ENCODE assay signal across 26 cellular contexts in the genomic region with DNA sequence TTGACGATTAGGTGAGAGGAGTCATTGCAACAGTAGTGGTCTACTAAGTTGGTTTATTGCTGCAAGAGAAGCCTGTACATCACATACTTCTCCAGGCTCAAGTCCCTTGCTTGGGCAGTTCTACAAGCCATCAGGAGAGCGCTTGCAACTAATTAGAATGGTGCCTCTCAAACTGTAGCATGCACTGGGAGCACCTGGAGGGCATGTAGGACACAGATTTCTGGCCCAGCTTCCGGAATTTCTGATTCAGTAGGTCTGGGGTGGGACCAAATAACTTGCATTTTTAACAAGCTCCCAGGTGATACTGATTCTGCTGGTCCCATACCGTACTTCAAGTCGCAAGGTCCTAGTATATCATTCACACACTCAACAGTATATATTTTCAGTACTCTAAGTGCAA.
"Had no signal": no experiment of that assay in that cellular context is flagged by ENCODE, and none has a peak within 500 bp of the region (broad histone marks: within the 10 kb centered on the region; RNA-seq: fewer than 3 reads in every experiment).

No MANE protein-coding gene starts in this region.

- H3K9me3 ChIP-seq: lower lobe of right lung, pancreas, prostate gland, stomach, testis, thyroid gland, transverse colon, uterus had no signal

- FAIRE-seq: pancreas had no signal

- H3K79me2 ChIP-seq: hepatocyte had no signal

- H2AFZ ChIP-seq: hepatocyte had no signal

- DNase-seq: islet precursor cell; lower lobe of right lung; mammary epithelial cell; mesenchymal stem cell; naive thymus-derived CD8-positive, alpha-beta T cell; nucleus accumbens; pancreas; posterior cingulate gyrus; retina; right cardiac atrium; stimulated activated CD4-positive, alpha-beta T cell treated with anti-CD3 and anti-CD28 coated beads, Interleukin-12 subunit alpha, Interleukin-12 subunit beta, amount 100 ng/mL, for 4 hours; stimulated activated CD4-positive, alpha-beta T cell treated with anti-CD3 and anti-CD28 coated beads, Interleukin-15, amount 100 ng/mL, for 24 hours; stimulated activated CD4-positive, alpha-beta T cell treated with anti-CD3 and anti-CD28 coated beads, Interleukin-2, amount 100 ng/mL, for 24 hours; stimulated activated CD4-positive, alpha-beta T cell treated with anti-CD3 and anti-CD28 coated beads, Interleukin-4, amount 100 ng/mL, for 1 hour; stimulated activated naive B cell treated with anti-CD40 and anti-IgM and Interleukin-4, amounts not matched to agents 10 μg/mL and 1 μg/mL and 100 μg/mL, for 72 hours; stimulated activated naive CD8-positive, alpha-beta T cell treated with anti-CD3 and anti-CD28 coated beads, Interleukin-15, Interleukin-2, amounts not matched to agents 100 U/mL and 50 U/mL, for 24 hours; stomach; testis; thyroid gland; transverse colon; uterus had no signal

- ATAC-seq: left lobe of liver; naive thymus-derived CD8-positive, alpha-beta T cell; pancreas; right cardiac atrium; sciatic nerve; stimulated activated naive B cell treated with anti-CD40 and anti-IgM and Interleukin-4, amounts not matched to agents 10 μg/mL and 1 μg/mL and 100 μg/mL, for 72 hours; stimulated activated naive CD8-positive, alpha-beta T cell treated with anti-CD3 and anti-CD28 coated beads, Interleukin-15, Interleukin-2, amounts not matched to agents 100 U/mL and 50 U/mL, for 24 hours had no signal

- H3K27me3 ChIP-seq: hepatocyte, pancreas, stomach, testis, thyroid gland, transverse colon, uterus had no signal

- H3K4me3 ChIP-seq: hepatocyte, lower lobe of right lung, pancreas, prostate gland, skin epidermis, stomach, testis, thyroid gland, transverse colon, uterus had no signal

- H3K4me2 ChIP-seq: hepatocyte had no signal

- H3K4me1 ChIP-seq: lower lobe of right lung, pancreas, prostate gland, stomach, testis, thyroid gland, transverse colon, uterus had no signal

- H3K27ac ChIP-seq: hepatocyte, lower lobe of right lung, pancreas, prostate gland, skin epidermis, stomach, testis, thyroid gland, transverse colon, uterus had no signal

- H3K36me3 ChIP-seq: lower lobe of right lung, pancreas, prostate gland, stomach, thyroid gland, transverse colon, uterus had no signal
